8 cellular contexts compared by ENCODE assay signal in genomic region chr5:54883374-54884194, GRCh38.
DNase-seq lines count a peak whose midpoint lies in the region; ATAC-seq and TF ChIP-seq lines count a peak whose summit lies in the region.

No MANE protein-coding gene starts in this region.

- no peaks in the 10 kb centered on the region for H3K9me3 Mint-ChIP-seq in activated naive CD4-positive, alpha-beta T cell treated with anti-CD3 and anti-CD28 coated beads, Interleukin-2, amount 50 U/mL, for 24 hours

- intact Hi-C loops in lower lobe of right lung (cut with DNase I): no loop called here

- no peak for TF ChIP-seq CTCF in lower lobe of right lung (IDR thresholded peaks at IDR 0.05)

- peaks cover 7% of the 10 kb centered on the region for H3K4me1 Mint-ChIP-seq in activated naive CD4-positive, alpha-beta T cell treated with anti-CD3 and anti-CD28 coated beads, Interleukin-2, amount 50 U/mL, for 24 hours

- 4% methylated on average over 75 of the region's 75 CpGs for WGBS in thymus

- peak overlapping the region; percentile 87 for H3K4me3 Mint-ChIP-seq in activated naive CD4-positive, alpha-beta T cell treated with anti-CD3 and anti-CD28 coated beads, Interleukin-2, amount 50 U/mL, for 24 hours

- no peak for DNase-seq in activated naive CD4-positive, alpha-beta T cell treated with anti-CD3 and anti-CD28 coated beads, Interleukin-2, amount 50 U/mL, for 16 hours
- peak; percentile 49 for DNase-seq in dermis blood vessel endothelial cell
- peak; percentile 60 for DNase-seq in lower lobe of right lung
- DNase-seq in epidermal melanocyte (ENCODE audit: insufficient read length, low spot score): no peak

- H3K27ac Mint-ChIP-seq in activated naive CD4-positive, alpha-beta T cell treated with anti-CD3 and anti-CD28 coated beads, Interleukin-2, amount 50 U/mL, for 24 hours: no peak overlapping the region

- peaks cover 32% of the 10 kb centered on the region for H3K27me3 ChIP-seq in lower lobe of right lung (ENCODE audit: low read depth)
- H3K27me3 ChIP-seq in thymus (ENCODE audit: control insufficient read depth, insufficient read depth): peaks cover 31% of the 10 kb centered on the region

- H3K4me1 ChIP-seq in lower lobe of right lung (peaks cover 9% of the 10 kb centered on the region), thymus (ENCODE audit: control insufficient read depth, insufficient read depth, low read length) (peaks cover 8% of the 10 kb centered on the region)

- no peak overlapping the region for H3K27ac ChIP-seq in lower lobe of right lung
- no peak overlapping the region for H3K27ac ChIP-seq in thymus (ENCODE audit: low read depth)

- ATAC-seq in lower lobe of right lung (peak; percentile 66 to 73), GM19328 (IDR thresholded peaks at IDR 0.05; ENCODE audit: unreplicated experiment) (no peak), HG03135 (IDR thresholded peaks at IDR 0.05; ENCODE audit: unreplicated experiment) (no peak)

- peaks cover 4% of the 10 kb centered on the region for H3K36me3 Mint-ChIP-seq in activated naive CD4-positive, alpha-beta T cell treated with anti-CD3 and anti-CD28 coated beads, Interleukin-2, amount 50 U/mL, for 24 hours

- peak overlapping the region; percentile 58 for H3K4me3 ChIP-seq in lower lobe of right lung
- peak overlapping the region; percentile 33 for H3K4me3 ChIP-seq in thymus (ENCODE audit: low read length)

- H3K36me3 ChIP-seq in lower lobe of right lung: no peaks in the 10 kb centered on the region
- no peaks in the 10 kb centered on the region for H3K36me3 ChIP-seq in thymus (ENCODE audit: control insufficient read depth, insufficient read depth)

- H3K9me3 ChIP-seq in lower lobe of right lung: no peaks in the 10 kb centered on the region
- H3K9me3 ChIP-seq in thymus (ENCODE audit: control insufficient read depth): no peaks in the 10 kb centered on the region

- peaks cover 42% of the 10 kb centered on the region for H3K27me3 Mint-ChIP-seq in activated naive CD4-positive, alpha-beta T cell treated with anti-CD3 and anti-CD28 coated beads, Interleukin-2, amount 50 U/mL, for 24 hours

Comparison
In these comparisons a context has a peak if more than half of its experiments do, and no peak if none do; other contexts are left out.
1. DNase-seq: peak in dermis blood vessel endothelial cell (single experiment) and lower lobe of right lung (single experiment); none in activated naive CD4-positive, alpha-beta T cell treated with anti-CD3 and anti-CD28 coated beads, Interleukin-2, amount 50 U/mL, for 16 hours (single experiment) and epidermal melanocyte (single experiment).
2. ATAC-seq: peak in lower lobe of right lung (2 of 2); none in GM19328 (single experiment) and HG03135 (single experiment).